ENCODE assay signal across 16 cellular contexts in the genomic region with DNA sequence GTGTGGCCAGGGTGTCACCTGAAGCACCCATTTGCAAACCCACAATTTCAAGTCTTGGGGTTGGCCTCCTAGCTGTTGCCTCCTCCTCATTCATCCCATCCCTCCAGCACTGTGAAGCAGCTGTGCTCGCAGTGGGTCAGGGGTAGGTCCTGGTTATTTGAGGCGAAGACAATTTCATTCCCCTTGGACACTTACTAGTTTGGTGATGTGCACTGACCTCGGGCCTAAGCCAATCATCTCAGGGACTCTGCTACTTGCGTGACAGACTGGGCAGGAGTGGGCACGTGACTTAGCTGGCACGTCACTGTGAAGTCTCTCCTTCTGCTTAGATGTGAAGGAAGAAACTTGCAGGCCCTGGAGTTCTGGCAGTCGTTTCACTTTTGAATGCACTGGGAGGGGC.
"Had no signal": no experiment of that assay in that cellular context is flagged by ENCODE, and none has a peak within 500 bp of the region (broad histone marks: within the 10 kb centered on the region; RNA-seq: fewer than 3 reads in every experiment).

No MANE protein-coding gene starts in this region.

- H3K9me3 Mint-ChIP-seq: activated B cell treated with CpG ODN at 0.5 μM for 24 hours; activated naive CD4-positive, alpha-beta T cell treated with anti-CD3 and anti-CD28 coated beads, Interleukin-2, amount 10 ng/mL, durations not matched to agents 7 days and 5 days; effector memory CD8-positive, alpha-beta T cell; nephron; stimulated activated naive CD8-positive, alpha-beta T cell treated with anti-CD3 and anti-CD28 coated beads, Interleukin-15, amount 100 ng/mL, for 72 hours had no signal

- H3K4me3 Mint-ChIP-seq: activated B cell treated with CpG ODN at 0.5 μM for 24 hours; activated naive CD4-positive, alpha-beta T cell treated with anti-CD3 and anti-CD28 coated beads, Interleukin-2, amount 10 ng/mL, durations not matched to agents 7 days and 5 days; effector memory CD8-positive, alpha-beta T cell; nephron; stimulated activated naive CD8-positive, alpha-beta T cell treated with anti-CD3 and anti-CD28 coated beads, Interleukin-15, amount 100 ng/mL, for 72 hours; T-helper 17 cell had no signal

- H3K27me3 Mint-ChIP-seq: activated B cell treated with CpG ODN at 0.5 μM for 24 hours; effector memory CD8-positive, alpha-beta T cell; stimulated activated naive CD8-positive, alpha-beta T cell treated with anti-CD3 and anti-CD28 coated beads, Interleukin-15, amount 100 ng/mL, for 72 hours; T-helper 17 cell had no signal

- FAIRE-seq: TTC549 had no signal

- H3K27ac ChIP-seq: thoracic aorta, uterus had no signal

- H3K9me3 ChIP-seq: thoracic aorta, uterus had no signal

- H3K4me1 ChIP-seq: uterus had no signal

- ATAC-seq: effector memory CD8-positive, alpha-beta T cell; stimulated activated naive CD8-positive, alpha-beta T cell treated with anti-CD3 and anti-CD28 coated beads, Interleukin-15, amount 100 ng/mL, for 72 hours; T-helper 17 cell had no signal

- H3K27me3 ChIP-seq: uterus had no signal

- DNase-seq: activated B cell treated with CpG ODN at 0.5 μM for 24 hours; activated CD4-positive, alpha-beta T cell treated with anti-CD3 and anti-CD28 coated beads, Interleukin-2, amount 50 U/mL, for 1 hour; activated naive CD4-positive, alpha-beta T cell treated with anti-CD3 and anti-CD28 coated beads, Interleukin-2, amount 10 ng/mL, durations not matched to agents 7 days and 5 days; central memory CD4-positive, alpha-beta T cell; cortex of kidney; effector memory CD8-positive, alpha-beta T cell; erythroblast; hypothalamus; stimulated activated CD4-positive, alpha-beta T cell treated with anti-CD3 and anti-CD28 coated beads, Interleukin-12 subunit alpha, Interleukin-12 subunit beta, amount 100 ng/mL, for 4 hours; stimulated activated CD4-positive, alpha-beta T cell treated with anti-CD3 and anti-CD28 coated beads, Interleukin-2, amount 100 ng/mL, for 48 hours; stimulated activated naive CD8-positive, alpha-beta T cell treated with anti-CD3 and anti-CD28 coated beads, Interleukin-15, amount 100 ng/mL, for 72 hours; T-helper 17 cell; uterus had no signal

- H3K27ac Mint-ChIP-seq: activated B cell treated with CpG ODN at 0.5 μM for 24 hours; activated naive CD4-positive, alpha-beta T cell treated with anti-CD3 and anti-CD28 coated beads, Interleukin-2, amount 10 ng/mL, durations not matched to agents 7 days and 5 days; effector memory CD8-positive, alpha-beta T cell; nephron; stimulated activated naive CD8-positive, alpha-beta T cell treated with anti-CD3 and anti-CD28 coated beads, Interleukin-15, amount 100 ng/mL, for 72 hours; T-helper 17 cell had no signal

- H3K4me3 ChIP-seq: thoracic aorta, uterus had no signal

- H3K36me3 ChIP-seq: thoracic aorta, uterus had no signal
